In genomic region chr2:96306370-96306769, GRCh38 we compare ENCODE assay signal across 8 cellular contexts. TPM values are rescaled to one million over a fixed set of nuclear protein-coding genes. Genes with fewer than 3 reads are reported as not detected.
A peak's percentile ranks its signal among the peaks of the same experiment; 100 is the strongest.
DNase-seq lines count a peak whose midpoint lies in the region; ATAC-seq and TF ChIP-seq lines count a peak whose summit lies in the region.

No MANE protein-coding gene starts in this region.

- H3K9me2 ChIP-seq in GM23248 (ENCODE audit: insufficient read depth): no peaks in the 10 kb centered on the region

- DNase-seq in GM23248 (peak; percentile 18), SK-N-MC (ENCODE audit: low read depth, low spot score) (no peak), fibroblast of lung (ENCODE audit: low read depth in 2 of 2) (no peak), sciatic nerve (ENCODE audit: low spot score) (no peak), putamen (ENCODE audit: low spot score) (no peak), mesenteric fat pad (ENCODE audit: low spot score) (no peak), NCI-H1694 treated with DMSO at 0.1 percent for 48 hours (lab: John Stamatoyannopoulos, UW) (no peak)

- H3K79me2 ChIP-seq in GM23248 (ENCODE audit: insufficient read depth): peaks cover 45% of the 10 kb centered on the region
- peaks cover 15% of the 10 kb centered on the region for H3K79me2 ChIP-seq in fibroblast of lung (ENCODE audit: control insufficient read depth, insufficient read depth, low read length)

- H3K4me2 ChIP-seq in GM23248 (ENCODE audit: unreplicated experiment): peak overlapping the region; percentile 94
- H3K4me2 ChIP-seq in fibroblast of lung (ENCODE audit: extremely low read depth, insufficient read depth, low read length): peak overlapping the region; percentile 85

- H3K27ac ChIP-seq in GM23248 (no peak overlapping the region), SK-N-MC (peak overlapping the region; percentile 79), fibroblast of lung (ENCODE audit: insufficient read depth, low read length) (no peak overlapping the region)

- H3K27me3 ChIP-seq in GM23248 (replicated peaks; ENCODE audit: insufficient read depth) (no peaks in the 10 kb centered on the region), fibroblast of lung (ENCODE audit: control insufficient read depth, insufficient read depth, low read length) (no peaks in the 10 kb centered on the region)

- H3K4me1 ChIP-seq in GM23248 (ENCODE audit: insufficient read depth) (peaks cover 15% of the 10 kb centered on the region), fibroblast of lung (ENCODE audit: control insufficient read depth, extremely low read depth, insufficient read depth, low read length) (peaks cover 5% of the 10 kb centered on the region)

- ATAC-seq in sciatic nerve: peak; percentile 12
- no peak for ATAC-seq in HG03097 (IDR thresholded peaks at IDR 0.05; ENCODE audit: low FRiP score, unreplicated experiment)

- no peaks in the 10 kb centered on the region for H3K9me3 ChIP-seq in GM23248 (ENCODE audit: low read depth)
- H3K9me3 ChIP-seq in SK-N-MC (ENCODE audit: low read depth, low read length): no peaks in the 10 kb centered on the region
- H3K9me3 ChIP-seq in fibroblast of lung (ENCODE audit: control insufficient read depth, insufficient read depth, low read depth, low read length): no peaks in the 10 kb centered on the region

- no peak for TF ChIP-seq CTCF in fibroblast of lung (conservative IDR thresholded peaks at IDR 0.05 in 1 of 2, IDR thresholded peaks at IDR 0.05 in 1 of 2; ENCODE audit: low read depth in 1 of 2, low read length in 2 of 2)

- H3K36me3 ChIP-seq in GM23248 (ENCODE audit: low read depth): peaks cover 22% of the 10 kb centered on the region
- H3K36me3 ChIP-seq in SK-N-MC (ENCODE audit: insufficient read depth, low read length): peaks cover 33% of the 10 kb centered on the region
- peaks cover 9% of the 10 kb centered on the region for H3K36me3 ChIP-seq in fibroblast of lung (ENCODE audit: control insufficient read depth, insufficient read depth, low read length)

- H2AFZ ChIP-seq in GM23248: peak overlapping the region; percentile 86
- H2AFZ ChIP-seq in fibroblast of lung (ENCODE audit: low read length): peak overlapping the region; percentile 71

- intact Hi-C loops in sciatic nerve (cut with DNase I): no loop called here

- no peaks in the 10 kb centered on the region for H3F3A ChIP-seq in GM23248 (ENCODE audit: insufficient read depth)

- H3K4me3 ChIP-seq in GM23248 (peak overlapping the region; percentile 97), SK-N-MC (peak overlapping the region; percentile 98), fibroblast of lung (replicated peaks in 1 of 4; ENCODE audit: control extremely low read depth in 1 of 4, insufficient read depth in 1 of 4, low read depth in 3 of 4, low read length in 4 of 4) (peak overlapping the region; percentile 62 to 99 (median 95))

- peak overlapping the region; percentile 88 for H3K9ac ChIP-seq in GM23248
- H3K9ac ChIP-seq in SK-N-MC (ENCODE audit: insufficient read length): peak overlapping the region; percentile 96
- no peak overlapping the region for H3K9ac ChIP-seq in fibroblast of lung (ENCODE audit: insufficient read depth, low read length)

- WGBS in GM23248 (ENCODE audit: low coverage in 1 of 2, low lambda C conversion rate in 2 of 2, missing lambda C conversion rate in 2 of 2), 2 experiments: 71 to 73% methylated on average over 3 of the region's 3 CpGs

- in situ Hi-C loops in GM23248 (cut with MboI): no loop called here

- no peaks in the 10 kb centered on the region for H4K20me1 ChIP-seq in GM23248 (ENCODE audit: insufficient read depth)
- H4K20me1 ChIP-seq in fibroblast of lung (ENCODE audit: control insufficient read depth, extremely low read depth, insufficient read depth, low read length): no peaks in the 10 kb centered on the region

RNA-seq across cellular contexts. Expression of gene SNRNP200, which starts 1.0 kb away (rescaled TPM):
- 30.6 and 34.2 TPM in 2 replicates for total RNA-seq in GM23248 (2014; rRNA removed; shearing (Covaris generic))
- polyA plus RNA-seq in GM23248 (2016; fragmentation: Nextera tagmentation; extraction: Ambion mirVana) (40.5 and 41.8 TPM in 2 replicates), fibroblast of lung (65.0 and 102 TPM in 2 replicates)
- total RNA-seq in fibroblast of lung (39.8 and 49.4 TPM in 2 replicates), sciatic nerve (89.0 TPM), mesenteric fat pad (87.2 TPM)
- 65.1 and 91.1 TPM in 2 replicates for polyA plus RNA-seq in fibroblast of lung (2012)
- 338 and 339 TPM in 2 replicates for polyA minus RNA-seq in fibroblast of lung (ENCODE audit: low replicate concordance)

RNA-seq across cellular contexts. Expression of gene ITPRIPL1, which starts 18.7 kb away (rescaled TPM):
- total RNA-seq in GM23248 (2014; rRNA removed; shearing (Covaris generic)): 0.25 and 0.32 TPM in 2 replicates
- polyA plus RNA-seq in GM23248 (2016; fragmentation: Nextera tagmentation; extraction: Ambion mirVana) (0.06 and 0.19 TPM in 2 replicates), fibroblast of lung (2.0 and 2.6 TPM in 2 replicates)
- total RNA-seq in fibroblast of lung (4.1 and 4.6 TPM in 2 replicates), sciatic nerve (2.8 TPM), mesenteric fat pad (3.1 TPM)
- polyA plus RNA-seq in fibroblast of lung (2012): 1.2 and 1.4 TPM in 2 replicates
- polyA minus RNA-seq in fibroblast of lung (ENCODE audit: low replicate concordance): 7.2 and 7.4 TPM in 2 replicates

RNA-seq across cellular contexts. Expression of gene NCAPH, which starts 29.2 kb away (rescaled TPM):
- total RNA-seq in GM23248 (2014; rRNA removed; shearing (Covaris generic)): 2.9 and 6.8 TPM in 2 replicates
- 8.0 and 8.6 TPM in 2 replicates for polyA plus RNA-seq in GM23248 (2016; fragmentation: Nextera tagmentation; extraction: Ambion mirVana)
- 0.51 and 4.3 TPM in 2 replicates for total RNA-seq in fibroblast of lung
- polyA plus RNA-seq in fibroblast of lung: 8.4 and 34.6 TPM in 2 replicates
- 5.2 and 18.8 TPM in 2 replicates for polyA plus RNA-seq in fibroblast of lung (2012)
- 9.2 and 54.9 TPM in 2 replicates for polyA minus RNA-seq in fibroblast of lung (ENCODE audit: low replicate concordance)
- total RNA-seq in sciatic nerve: 0.98 TPM
- total RNA-seq in mesenteric fat pad: 0.77 TPM

RNA-seq across cellular contexts. Expression of gene CIAO1, which starts 40.3 kb away (rescaled TPM):
- total RNA-seq in GM23248 (2014; rRNA removed; shearing (Covaris generic)): 110 and 126 TPM in 2 replicates
- 69.3 and 71.1 TPM in 2 replicates for polyA plus RNA-seq in GM23248 (2016; fragmentation: Nextera tagmentation; extraction: Ambion mirVana)
- 85.3 and 101 TPM in 2 replicates for total RNA-seq in fibroblast of lung
- 57.4 and 67.8 TPM in 2 replicates for polyA plus RNA-seq in fibroblast of lung
- 36.4 and 48.2 TPM in 2 replicates for polyA plus RNA-seq in fibroblast of lung (2012)
- polyA minus RNA-seq in fibroblast of lung (ENCODE audit: low replicate concordance): 124 and 152 TPM in 2 replicates
- 62.7 TPM for total RNA-seq in sciatic nerve
- total RNA-seq in mesenteric fat pad: 71.0 TPM

RNA-seq across cellular contexts. Expression of gene TMEM127, which starts 40.6 kb away (rescaled TPM):
- 43.6 and 46.8 TPM in 2 replicates for total RNA-seq in GM23248 (2014; rRNA removed; shearing (Covaris generic))
- 33.4 and 34.0 TPM in 2 replicates for polyA plus RNA-seq in GM23248 (2016; fragmentation: Nextera tagmentation; extraction: Ambion mirVana)
- 15.2 and 20.8 TPM in 2 replicates for total RNA-seq in fibroblast of lung
- polyA plus RNA-seq in fibroblast of lung: 48.0 and 54.8 TPM in 2 replicates
- polyA plus RNA-seq in fibroblast of lung (2012): 38.2 and 39.0 TPM in 2 replicates
- polyA minus RNA-seq in fibroblast of lung (ENCODE audit: low replicate concordance): 147 and 217 TPM in 2 replicates
- 33.5 TPM for total RNA-seq in sciatic nerve
- total RNA-seq in mesenteric fat pad: 58.7 TPM
